12 cellular contexts compared by ENCODE assay signal in genomic region chr6:1739680-1740079, GRCh38.
DNase-seq lines count a peak whose midpoint lies in the region; ATAC-seq and TF ChIP-seq lines count a peak whose summit lies in the region.
"Had no signal": no experiment of that assay in that cellular context is flagged by ENCODE, and none has a peak within 500 bp of the region (broad histone marks: within the 10 kb centered on the region; RNA-seq: fewer than 3 reads in every experiment).

No MANE protein-coding gene starts in this region.

- ATAC-seq in GM19023 (IDR thresholded peaks at IDR 0.05; ENCODE audit: unreplicated experiment) (peak; percentile 87), HG02571 (IDR thresholded peaks at IDR 0.05; ENCODE audit: unreplicated experiment) (peak; percentile 76), HG03439 (IDR thresholded peaks at IDR 0.05; ENCODE audit: unreplicated experiment) (peak; percentile 92), naive B cell (ENCODE audit: low read depth in 2 of 2) (peak; percentile 93 to 94)

- peak overlapping the region in 3 of 8 donors; percentile 22 to 50 (median 37) for H3K4me3 Mint-ChIP-seq in naive B cell
- H3K4me3 Mint-ChIP-seq in activated CD4-positive, alpha-beta memory T cell treated with anti-CD3 and anti-CD28 coated beads for 36 hours = no peak overlapping the region
- H3K4me3 Mint-ChIP-seq in activated naive CD4-positive, alpha-beta T cell treated with anti-CD3 and anti-CD28 coated beads for 36 hours = no peak overlapping the region
- H3K4me3 Mint-ChIP-seq: activated naive CD8-positive, alpha-beta T cell treated with anti-CD3 and anti-CD28 coated beads, Interleukin-2, amount 10 ng/mL, durations not matched to agents 7 days and 5 days had no signal

- POLR2A ChIA-PET in activated CD4-positive, alpha-beta memory T cell treated with anti-CD3 and anti-CD28 coated beads for 36 hours (lab: Charles Lee) = no interaction called here

- CTCF ChIA-PET in activated CD4-positive, alpha-beta memory T cell treated with anti-CD3 and anti-CD28 coated beads for 36 hours (lab: Charles Lee) = no interaction called here
- CTCF ChIA-PET in activated naive CD4-positive, alpha-beta T cell treated with anti-CD3 and anti-CD28 coated beads for 36 hours (lab: Charles Lee) = no interaction called here

- no peaks in the 10 kb centered on the region for H3K9me3 Mint-ChIP-seq in naive B cell
- no peaks in the 10 kb centered on the region for H3K9me3 Mint-ChIP-seq in activated CD4-positive, alpha-beta memory T cell treated with anti-CD3 and anti-CD28 coated beads for 36 hours
- no peaks in the 10 kb centered on the region for H3K9me3 Mint-ChIP-seq in activated naive CD4-positive, alpha-beta T cell treated with anti-CD3 and anti-CD28 coated beads for 36 hours
- H3K9me3 Mint-ChIP-seq: activated naive CD8-positive, alpha-beta T cell treated with anti-CD3 and anti-CD28 coated beads, Interleukin-2, amount 10 ng/mL, durations not matched to agents 7 days and 5 days had no signal

- no peaks in the 10 kb centered on the region for H3K36me3 ChIP-seq in ascending aorta

- H3K27me3 ChIP-seq in ascending aorta = no peaks in the 10 kb centered on the region

- DNase-seq in naive B cell (peak; percentile 40), ascending aorta (ENCODE audit: low spot score in 2 of 2) (no peak), AG20443 (ENCODE audit: low spot score) (no peak)
- no peak for DNase-seq in activated CD4-positive, alpha-beta memory T cell treated with anti-CD3 and anti-CD28 coated beads for 36 hours
- DNase-seq in activated naive CD4-positive, alpha-beta T cell treated with anti-CD3 and anti-CD28 coated beads for 36 hours = no peak
- DNase-seq: activated naive CD8-positive, alpha-beta T cell treated with anti-CD3 and anti-CD28 coated beads, Interleukin-2, amount 10 ng/mL, durations not matched to agents 7 days and 5 days; effector CD8-positive, alpha-beta T cell; NCI-H748 treated with DMSO at 0.1 percent for 48 hours; stimulated activated CD4-positive, alpha-beta T cell treated with anti-CD3 and anti-CD28 coated beads, Interleukin-1b, Interleukin-23, amount 100 ng/mL, for 48 hours had no signal

- H3K9me3 ChIP-seq in ascending aorta = no peaks in the 10 kb centered on the region

- peak overlapping the region in 1 of 6 donors; percentile 18 for H3K27ac Mint-ChIP-seq in naive B cell
- H3K27ac Mint-ChIP-seq in activated CD4-positive, alpha-beta memory T cell treated with anti-CD3 and anti-CD28 coated beads for 36 hours = no peak overlapping the region
- no peak overlapping the region for H3K27ac Mint-ChIP-seq in activated naive CD4-positive, alpha-beta T cell treated with anti-CD3 and anti-CD28 coated beads for 36 hours
- H3K27ac Mint-ChIP-seq: activated naive CD8-positive, alpha-beta T cell treated with anti-CD3 and anti-CD28 coated beads, Interleukin-2, amount 10 ng/mL, durations not matched to agents 7 days and 5 days had no signal

- no peak overlapping the region for H3K27ac ChIP-seq in ascending aorta

- intact Hi-C loops in ascending aorta (cut with DNase I) = no loop called here
- intact Hi-C loops in activated CD4-positive, alpha-beta memory T cell treated with anti-CD3 and anti-CD28 coated beads for 36 hours (cut with micrococcal nuclease) = no loop called here
- intact Hi-C loops in activated naive CD4-positive, alpha-beta T cell treated with anti-CD3 and anti-CD28 coated beads for 36 hours (cut with micrococcal nuclease) = no loop called here

- no peaks in the 10 kb centered on the region for H3K36me3 Mint-ChIP-seq in naive B cell
- H3K36me3 Mint-ChIP-seq in activated CD4-positive, alpha-beta memory T cell treated with anti-CD3 and anti-CD28 coated beads for 36 hours = peaks cover 3% of the 10 kb centered on the region
- peaks cover 5% of the 10 kb centered on the region for H3K36me3 Mint-ChIP-seq in activated naive CD4-positive, alpha-beta T cell treated with anti-CD3 and anti-CD28 coated beads for 36 hours (ENCODE audit: low read depth)

- H3K4me1 ChIP-seq in ascending aorta = peaks cover 0 to 2% of the 10 kb centered on the region in 2 donors

- no peaks in the 10 kb centered on the region for H3K27me3 Mint-ChIP-seq in naive B cell
- no peaks in the 10 kb centered on the region for H3K27me3 Mint-ChIP-seq in activated CD4-positive, alpha-beta memory T cell treated with anti-CD3 and anti-CD28 coated beads for 36 hours
- H3K27me3 Mint-ChIP-seq in activated naive CD4-positive, alpha-beta T cell treated with anti-CD3 and anti-CD28 coated beads for 36 hours (ENCODE audit: low read depth) = no peaks in the 10 kb centered on the region
- H3K27me3 Mint-ChIP-seq: activated naive CD8-positive, alpha-beta T cell treated with anti-CD3 and anti-CD28 coated beads, Interleukin-2, amount 10 ng/mL, durations not matched to agents 7 days and 5 days had no signal

- no peak overlapping the region for H3K4me3 ChIP-seq in ascending aorta

- peaks cover 4 to 27% (median 5%) of the 10 kb centered on the region in 3 donors for H3K4me1 Mint-ChIP-seq in naive B cell
- no peaks in the 10 kb centered on the region for H3K4me1 Mint-ChIP-seq in activated CD4-positive, alpha-beta memory T cell treated with anti-CD3 and anti-CD28 coated beads for 36 hours (ENCODE audit: low read depth)
- no peaks in the 10 kb centered on the region for H3K4me1 Mint-ChIP-seq in activated naive CD4-positive, alpha-beta T cell treated with anti-CD3 and anti-CD28 coated beads for 36 hours (ENCODE audit: low read depth)
- H3K4me1 Mint-ChIP-seq: activated naive CD8-positive, alpha-beta T cell treated with anti-CD3 and anti-CD28 coated beads, Interleukin-2, amount 10 ng/mL, durations not matched to agents 7 days and 5 days had no signal

- no peak for TF ChIP-seq CTCF in ascending aorta (IDR thresholded peaks at IDR 0.05)
